Comparison of ENCODE assay signal across 8 cellular contexts in genomic region chr15:72155021-72155621, GRCh38. TPM values are rescaled to one million over a fixed set of nuclear protein-coding genes. Genes with fewer than 3 reads are reported as not detected.
DNase-seq lines count a peak whose midpoint lies in the region; ATAC-seq lines count a peak whose summit lies in the region.

No MANE protein-coding gene starts in this region.

- intact Hi-C loops in aorta (cut with DNase I) = loop anchor here (2.0 to 5.0 kb wide), 3 partner anchors 36 to 413 kb away; partner anchors contain the start of genes MYO9A (in 1 of the 2) and SENP8 (in 1 of the 2)

- H3K27ac ChIP-seq in mucosa of rectum (ENCODE audit: low read depth in 2 of 2, low read length in 2 of 2) = peak overlapping the region; percentile 76 to 78
- peak overlapping the region in 1 of 2 donors; percentile 88 for H3K27ac ChIP-seq in aorta (ENCODE audit: low read depth in 1 of 2, low read length in 2 of 2)

- peak overlapping the region; percentile 76 for H3K4me3 ChIP-seq in mucosa of rectum (ENCODE audit: low read length in 2 of 2)
- H3K4me3 ChIP-seq in aorta (ENCODE audit: low read length in 2 of 2) = peak overlapping the region; percentile 47 to 54

- H3K4me1 ChIP-seq in mucosa of rectum (ENCODE audit: control insufficient read depth in 2 of 2, insufficient read depth in 2 of 2, low read length in 2 of 2) (peaks cover 13 to 17% of the 10 kb centered on the region in 2 donors), aorta (ENCODE audit: control insufficient read depth in 1 of 2, insufficient read depth in 2 of 2, low read length in 2 of 2) (no peaks in the 10 kb centered on the region)

- ATAC-seq in aorta (ENCODE audit: low FRiP score) (peak; percentile 72), HG02970 (IDR thresholded peaks at IDR 0.05; ENCODE audit: low FRiP score, unreplicated experiment) (no peak)

- no peaks in the 10 kb centered on the region for H3K9me3 ChIP-seq in mucosa of rectum (ENCODE audit: control insufficient read depth in 2 of 2, low read length in 2 of 2)
- no peaks in the 10 kb centered on the region for H3K9me3 ChIP-seq in aorta (ENCODE audit: control insufficient read depth, low read length)

- no peaks in the 10 kb centered on the region for H3K27me3 ChIP-seq in mucosa of rectum (ENCODE audit: control insufficient read depth in 2 of 2, insufficient read depth in 2 of 2, low read length in 2 of 2)
- H3K27me3 ChIP-seq in aorta (ENCODE audit: control insufficient read depth in 1 of 2, insufficient read depth in 2 of 2, low read length in 1 of 2) = no peaks in the 10 kb centered on the region

- peak overlapping the region; percentile 72 to 75 for H3K9ac ChIP-seq in mucosa of rectum (ENCODE audit: low read depth in 1 of 2, low read length in 2 of 2)

- 1 to 3% methylated on average over 14 of the region's 14 CpGs for WGBS in aorta, 2 donors

- DNase-seq in EL (peak; percentile 42), NCI-H748 treated with DMSO at 0.1 percent for 48 hours (lab: John Stamatoyannopoulos, UW) (peak; percentile 45), dermis blood vessel endothelial cell (peak; percentile 63), aorta (peak; percentile 90 to 92), NK-92 (lab: John Stamatoyannopoulos, UW; ENCODE audit: unreplicated experiment) (no peak), Kasumi-1 (lab: John Stamatoyannopoulos, UW) (no peak)

- H3K36me3 ChIP-seq in mucosa of rectum (ENCODE audit: control insufficient read depth in 2 of 2, insufficient read depth in 2 of 2, low read length in 2 of 2) = no peaks in the 10 kb centered on the region
- H3K36me3 ChIP-seq in aorta (ENCODE audit: control insufficient read depth in 1 of 2, insufficient read depth in 2 of 2, low read length in 1 of 2) = no peaks in the 10 kb centered on the region

RNA-seq across cellular contexts. Expression of gene SENP8, which starts 36.9 kb away (rescaled TPM):
- 1.2 and 2.7 TPM in 2 replicates for total RNA-seq in dermis blood vessel endothelial cell
- 1 to 10 TPM; 1.5 to 1.8 TPM for total RNA-seq in aorta
- polyA plus RNA-seq in aorta = 1 to 10 TPM in 1 of 2 donors, under 1 TPM in 1; 0.46 to 1.3 TPM

RNA-seq across cellular contexts. Expression of gene MYO9A, which starts 37.2 kb away (rescaled TPM):
- 33.2 and 44.9 TPM in 2 replicates for total RNA-seq in dermis blood vessel endothelial cell
- 10 to 100 TPM; 79.3 to 93.7 TPM for total RNA-seq in aorta
- 1 to 10 TPM; 4.9 to 9.0 TPM for polyA plus RNA-seq in aorta

RNA-seq across cellular contexts. Expression of gene GRAMD2A, which starts 42.5 kb away (rescaled TPM):
- total RNA-seq in dermis blood vessel endothelial cell = 0.14 and 0.17 TPM in 2 replicates
- total RNA-seq in aorta = 1 to 10 TPM in 1 of 2 donors, under 1 TPM in 1; 0.91 to 1.5 TPM
- polyA plus RNA-seq in aorta = under 1 TPM; 0.13 to 0.20 TPM

Comparison
In these comparisons a context has a peak if more than half of its experiments do, and no peak if none do; other contexts are left out.
1. DNase-seq: peak in EL (single experiment), NCI-H748 treated with DMSO at 0.1 percent for 48 hours (single experiment), dermis blood vessel endothelial cell (single experiment) and aorta (2 of 2); none in NK-92 (single experiment) and Kasumi-1 (0 of 2).